In genomic region chr12:123100882-123101281, GRCh38 we compare ENCODE assay signal across 16 cellular contexts. TPM values are rescaled to one million over a fixed set of nuclear protein-coding genes. Genes with fewer than 3 reads are reported as not detected.
A peak's percentile ranks its signal among the peaks of the same experiment; 100 is the strongest.
DNase-seq lines count a peak whose midpoint lies in the region; ATAC-seq, FAIRE-seq and TF ChIP-seq lines count a peak whose summit lies in the region.
"Had no signal": no experiment of that assay in that cellular context is flagged by ENCODE, and none has a peak within 500 bp of the region (broad histone marks: within the 10 kb centered on the region; RNA-seq: fewer than 3 reads in every experiment).

No MANE protein-coding gene starts in this region.

- no peaks in the 10 kb centered on the region for H3K9me3 ChIP-seq in right atrium auricular region
- no peaks in the 10 kb centered on the region for H3K9me3 ChIP-seq in lower lobe of right lung
- no peaks in the 10 kb centered on the region for H3K9me3 ChIP-seq in psoas muscle
- H3K9me3 ChIP-seq: Caco-2 had no signal

- no peak for ATAC-seq in Right ventricle myocardium inferior
- peak; percentile 46 to 58 for ATAC-seq in lower lobe of right lung
- no peak for ATAC-seq in psoas muscle
- ATAC-seq: HepG2 had no signal

- intact Hi-C loops in Right ventricle myocardium inferior (cut with DNase I) = no loop called here
- intact Hi-C loops in lower lobe of right lung (cut with DNase I) = no loop called here
- intact Hi-C loops in psoas muscle (cut with DNase I) = no loop called here

- H3K27me3 ChIP-seq in right atrium auricular region = no peaks in the 10 kb centered on the region
- H3K27me3 ChIP-seq in lower lobe of right lung (ENCODE audit: low read depth) = no peaks in the 10 kb centered on the region
- no peaks in the 10 kb centered on the region for H3K27me3 ChIP-seq in psoas muscle (ENCODE audit: insufficient read depth in 3 of 3, low read length in 2 of 3)

- H3K27ac ChIP-seq in right atrium auricular region (peak overlapping the region; percentile 66 to 87), lower lobe of right lung (no peak overlapping the region), psoas muscle (no peak overlapping the region)

- H3K4me1 ChIP-seq in right atrium auricular region (peaks cover 0 to 78% of the 10 kb centered on the region in 2 donors), lower lobe of right lung (peaks cover 66% of the 10 kb centered on the region), psoas muscle (peaks cover 38% of the 10 kb centered on the region)
- H3K4me1 ChIP-seq: Caco-2 had no signal

- peak; percentile 13 for FAIRE-seq in HTR-8/SVneo (lab: Jason Lieb, UNC)
- FAIRE-seq: A204.1, GM12892, HepG2 had no signal

- TF ChIP-seq CTCF in right atrium auricular region (IDR thresholded peaks at IDR 0.05) = no peak
- TF ChIP-seq CTCF in lower lobe of right lung (IDR thresholded peaks at IDR 0.05) = no peak
- TF ChIP-seq CTCF in psoas muscle (IDR thresholded peaks at IDR 0.05) = no peak

- DNase-seq in right atrium auricular region (ENCODE audit: low spot score) (no peak), Right ventricle myocardium inferior (ENCODE audit: missing footprints) (no peak), HTR-8/SVneo (ENCODE audit: insufficient read length, low spot score) (no peak), lower lobe of right lung (no peak), psoas muscle (no peak), HUDEP-2 (lab: John Stamatoyannopoulos, UW; ENCODE audit: unreplicated experiment in 76 of 76) (no peak), pons (ENCODE audit: low spot score) (no peak)
- DNase-seq: Caco-2; CD8-positive, alpha-beta memory T cell; DND-41; GDM1; GOT3; H9 had no signal

- WGBS in psoas muscle, 3 donors = 88 to 96% (median 96%) methylated on average over 3 of the region's 3 CpGs

- H3K4me3 ChIP-seq in right atrium auricular region = no peak overlapping the region
- no peak overlapping the region for H3K4me3 ChIP-seq in lower lobe of right lung
- H3K4me3 ChIP-seq in psoas muscle = no peak overlapping the region

- no peaks in the 10 kb centered on the region for H3K36me3 ChIP-seq in right atrium auricular region
- no peaks in the 10 kb centered on the region for H3K36me3 ChIP-seq in lower lobe of right lung
- H3K36me3 ChIP-seq in psoas muscle (ENCODE audit: insufficient read depth in 1 of 2, low read depth in 1 of 2) = no peaks in the 10 kb centered on the region

RNA-seq across cellular contexts. Expression of gene PITPNM2, which starts 50.0 kb away (rescaled TPM):
- 10 to 100 TPM in 1 of 2 donors, 1 to 10 TPM in 1; 9.4 to 10.5 TPM for total RNA-seq in right atrium auricular region
- 19.6 TPM for total RNA-seq in Right ventricle myocardium inferior
- total RNA-seq in lower lobe of right lung = 29.9 TPM
- total RNA-seq in psoas muscle = 1 to 10 TPM; 4.6 to 7.4 (median 5.8) TPM
- polyA plus RNA-seq in psoas muscle = 1 to 10 TPM; 2.2 to 3.5 (median 3.0) TPM

Comparison
In these comparisons a context has a peak if more than half of its experiments do, and no peak if none do; other contexts are left out.
1. H3K27ac ChIP-seq: peak in right atrium auricular region (2 of 2); none in lower lobe of right lung (single experiment) and psoas muscle (single experiment).
2. ATAC-seq: peak in lower lobe of right lung (2 of 2); none in Right ventricle myocardium inferior (single experiment) and psoas muscle (0 of 4).